ENCODE assay signal across 40 cellular contexts in genomic region chr19:17920527-17920926, GRCh38. TPM values are rescaled to one million over a fixed set of nuclear protein-coding genes. Genes with fewer than 3 reads are reported as not detected.
"Had no signal": no experiment of that assay in that cellular context is flagged by ENCODE, and none has a peak within 500 bp of the region (broad histone marks: within the 10 kb centered on the region; RNA-seq: fewer than 3 reads in every experiment).

No MANE protein-coding gene starts in this region.

- H3K27ac ChIP-seq: ascending aorta, cardiac muscle cell, VCaP had no signal

- H3K9me3 Mint-ChIP-seq: activated CD4-positive, alpha-beta T cell treated with anti-CD3 and anti-CD28 coated beads, Interleukin-2, amount 10 ng/mL, durations not matched to agents 24 days and 14 days; activated CD8-positive, alpha-beta T cell treated with anti-CD3 and anti-CD28 coated beads for 36 hours; activated naive CD4-positive, alpha-beta T cell treated with anti-CD3 and anti-CD28 coated beads for 36 hours; activated naive CD4-positive, alpha-beta T cell treated with anti-CD3 and anti-CD28 coated beads, Interleukin-2, amount 50 U/mL, for 72 hours; activated naive CD8-positive, alpha-beta T cell treated with anti-CD3 and anti-CD28 coated beads, Interleukin-2, amount 10 ng/mL, durations not matched to agents 7 days and 5 days; activated naive CD8-positive, alpha-beta T cell treated with anti-CD3 and anti-CD28 coated beads, Interleukin-2, amount 50 U/mL, for 24 hours; activated T-cell treated with anti-CD3 and anti-CD28 coated beads, Interleukin-2, amount 50 U/mL, for 4 hours; activated T-cell treated with anti-CD3 and anti-CD28 coated beads, Interleukin-2, amount 50 U/mL, for 72 hours; activated T-helper 1 cell treated with anti-CD3 and anti-CD28 coated beads, Interleukin-12 subunit alpha, Interleukin-12 subunit beta, Interleukin-2, Interleukin-4 antibody, amounts not matched to agents 30 ng/mL and 10 ng/mL and 1 ng/mL, durations not matched to agents 14 hours and 24 hours and 36 hours; activated T-helper 17 cell treated with anti-CD3 and anti-CD28 coated beads, Interleukin-2, amount 50 U/mL, for 72 hours; central memory CD8-positive, alpha-beta T cell; T-helper 1 cell treated with Interleukin-12 subunit alpha and Interleukin-12 subunit beta and Interleukin-4 antibody, amounts not matched to agents 30 μg/mL and 1 μg/mL, for 36 hours; T-helper 2 cell treated with Interferon-gamma antibody and Interleukin-4, amounts not matched to agents 5 μg/mL and 100 μg/mL, for 36 hours had no signal

- H3K4me1 Mint-ChIP-seq: activated B cell treated with CpG ODN at 0.5 μM for 24 hours; activated CD4-positive, alpha-beta T cell treated with anti-CD3 and anti-CD28 coated beads, Interleukin-2, amount 10 ng/mL, durations not matched to agents 24 days and 14 days; activated naive CD8-positive, alpha-beta T cell treated with anti-CD3 and anti-CD28 coated beads, Interleukin-2, amount 10 ng/mL, durations not matched to agents 7 days and 5 days; activated naive CD8-positive, alpha-beta T cell treated with anti-CD3 and anti-CD28 coated beads, Interleukin-2, amount 50 U/mL, for 24 hours; activated T-helper 17 cell treated with anti-CD3 and anti-CD28 coated beads, Interleukin-2, amount 50 U/mL, for 72 hours; brain; central memory CD8-positive, alpha-beta T cell had no signal

- H3K4me3 ChIP-seq: ascending aorta, cardiac muscle cell had no signal

- H3K36me3 ChIP-seq: ascending aorta, cardiac muscle cell had no signal

- H3K9me3 ChIP-seq: ascending aorta had no signal

- H3K27me3 ChIP-seq: ascending aorta, cardiac muscle cell had no signal

- H3K4me3 Mint-ChIP-seq: activated B cell treated with CpG ODN at 0.5 μM for 24 hours; activated CD4-positive, alpha-beta memory T cell treated with anti-CD3 and anti-CD28 coated beads for 36 hours; activated CD4-positive, alpha-beta T cell treated with anti-CD3 and anti-CD28 coated beads, Interleukin-2, amount 10 ng/mL, durations not matched to agents 24 days and 14 days; activated CD8-positive, alpha-beta T cell treated with anti-CD3 and anti-CD28 coated beads for 36 hours; activated naive CD4-positive, alpha-beta T cell treated with anti-CD3 and anti-CD28 coated beads for 36 hours; activated naive CD8-positive, alpha-beta T cell treated with anti-CD3 and anti-CD28 coated beads, Interleukin-2, amount 10 ng/mL, durations not matched to agents 7 days and 5 days; activated naive CD8-positive, alpha-beta T cell treated with anti-CD3 and anti-CD28 coated beads, Interleukin-2, amount 50 U/mL, for 24 hours; activated T-cell treated with anti-CD3 and anti-CD28 coated beads, Interleukin-2, amount 50 U/mL, for 4 hours; activated T-cell treated with anti-CD3 and anti-CD28 coated beads, Interleukin-2, amount 50 U/mL, for 72 hours; activated T-helper 1 cell treated with anti-CD3 and anti-CD28 coated beads, Interleukin-12 subunit alpha, Interleukin-12 subunit beta, Interleukin-2, Interleukin-4 antibody, amounts not matched to agents 30 ng/mL and 10 ng/mL and 1 ng/mL, durations not matched to agents 14 hours and 24 hours and 36 hours; activated T-helper 17 cell treated with anti-CD3 and anti-CD28 coated beads, Interleukin-2, amount 50 U/mL, for 72 hours; brain; central memory CD8-positive, alpha-beta T cell; T-helper 1 cell treated with Interleukin-12 subunit alpha and Interleukin-12 subunit beta and Interleukin-4 antibody, amounts not matched to agents 30 μg/mL and 1 μg/mL, for 36 hours; T-helper 2 cell treated with Interferon-gamma antibody and Interleukin-4, amounts not matched to agents 5 μg/mL and 100 μg/mL, for 36 hours had no signal

- FAIRE-seq: bronchial epithelial cell, TTC549 had no signal

- H3K27me3 Mint-ChIP-seq: activated B cell treated with CpG ODN at 0.5 μM for 24 hours; activated CD4-positive, alpha-beta T cell treated with anti-CD3 and anti-CD28 coated beads, Interleukin-2, amount 10 ng/mL, durations not matched to agents 24 days and 14 days; activated CD8-positive, alpha-beta T cell treated with anti-CD3 and anti-CD28 coated beads for 36 hours; activated T-helper 17 cell treated with anti-CD3 and anti-CD28 coated beads, Interleukin-2, amount 50 U/mL, for 72 hours had no signal

- H3K36me3 Mint-ChIP-seq: activated CD4-positive, alpha-beta memory T cell treated with anti-CD3 and anti-CD28 coated beads for 36 hours; activated naive CD4-positive, alpha-beta T cell treated with anti-CD3 and anti-CD28 coated beads, Interleukin-2, amount 50 U/mL, for 72 hours; activated naive CD8-positive, alpha-beta T cell treated with anti-CD3 and anti-CD28 coated beads, Interleukin-2, amount 10 ng/mL, durations not matched to agents 7 days and 5 days; brain had no signal

- H3K27ac Mint-ChIP-seq: activated B cell treated with CpG ODN at 0.5 μM for 24 hours; activated CD4-positive, alpha-beta memory T cell treated with anti-CD3 and anti-CD28 coated beads for 36 hours; activated CD4-positive, alpha-beta T cell treated with anti-CD3 and anti-CD28 coated beads, Interleukin-2, amount 10 ng/mL, durations not matched to agents 24 days and 14 days; activated CD8-positive, alpha-beta T cell treated with anti-CD3 and anti-CD28 coated beads for 36 hours; activated naive CD4-positive, alpha-beta T cell treated with anti-CD3 and anti-CD28 coated beads for 36 hours; activated naive CD4-positive, alpha-beta T cell treated with anti-CD3 and anti-CD28 coated beads, Interleukin-2, amount 50 U/mL, for 72 hours; activated naive CD8-positive, alpha-beta T cell treated with anti-CD3 and anti-CD28 coated beads, Interleukin-2, amount 10 ng/mL, durations not matched to agents 7 days and 5 days; activated naive CD8-positive, alpha-beta T cell treated with anti-CD3 and anti-CD28 coated beads, Interleukin-2, amount 50 U/mL, for 24 hours; activated T-cell treated with anti-CD3 and anti-CD28 coated beads, Interleukin-2, amount 50 U/mL, for 72 hours; activated T-helper 1 cell treated with anti-CD3 and anti-CD28 coated beads, Interleukin-12 subunit alpha, Interleukin-12 subunit beta, Interleukin-2, Interleukin-4 antibody, amounts not matched to agents 30 ng/mL and 10 ng/mL and 1 ng/mL, durations not matched to agents 14 hours and 24 hours and 36 hours; activated T-helper 17 cell treated with anti-CD3 and anti-CD28 coated beads, Interleukin-2, amount 50 U/mL, for 72 hours; brain; T-helper 1 cell treated with Interleukin-12 subunit alpha and Interleukin-12 subunit beta and Interleukin-4 antibody, amounts not matched to agents 30 μg/mL and 1 μg/mL, for 36 hours; T-helper 2 cell treated with Interferon-gamma antibody and Interleukin-4, amounts not matched to agents 5 μg/mL and 100 μg/mL, for 36 hours had no signal

- H3K4me1 ChIP-seq: ascending aorta had no signal

- DNase-seq: activated B cell treated with CpG ODN at 0.5 μM for 24 hours; activated CD4-positive, alpha-beta memory T cell treated with anti-CD3 and anti-CD28 coated beads for 36 hours; activated CD4-positive, alpha-beta T cell treated with anti-CD3 and anti-CD28 coated beads for 4 hours; activated CD4-positive, alpha-beta T cell treated with anti-CD3 and anti-CD28 coated beads, Interleukin-2, amount 10 ng/mL, durations not matched to agents 24 days and 14 days; activated CD4-positive, alpha-beta T cell treated with anti-CD3 and anti-CD28 coated beads, Interleukin-2, amount 50 U/mL, for 1 hour; activated CD4-positive, alpha-beta T cell treated with anti-CD3 and anti-CD28 coated beads, Interleukin-2, amount 50 U/mL, for 4 hours; activated CD4-positive, CD25-positive, alpha-beta regulatory T cell treated with anti-CD3 and anti-CD28 coated beads, Interleukin-2, amount 50 U/mL, for 72 hours; activated CD8-positive, alpha-beta memory T cell treated with anti-CD3 and anti-CD28 coated beads, Interleukin-2, amount 50 U/mL, for 4 hours; activated CD8-positive, alpha-beta T cell treated with anti-CD3 and anti-CD28 coated beads for 36 hours; activated effector memory CD4-positive, alpha-beta T cell treated with anti-CD3 and anti-CD28 coated beads, Interleukin-2, amount 50 U/mL, for 16 hours; activated gamma-delta T cell treated with Interleukin-2 at 50 U/mL for 16 hours; activated naive CD4-positive, alpha-beta T cell; activated naive CD4-positive, alpha-beta T cell treated with anti-CD3 and anti-CD28 coated beads for 36 hours; activated naive CD4-positive, alpha-beta T cell treated with anti-CD3 and anti-CD28 coated beads, Interleukin-2, amount 50 U/mL, for 16 hours; activated naive CD8-positive, alpha-beta T cell treated with anti-CD3 and anti-CD28 coated beads, Interleukin-2, amount 10 ng/mL, durations not matched to agents 7 days and 5 days; activated naive CD8-positive, alpha-beta T cell treated with anti-CD3 and anti-CD28 coated beads, Interleukin-2, amount 50 U/mL, for 24 hours; activated T-cell treated with anti-CD3 and anti-CD28 coated beads for 4 hours; activated T-cell treated with anti-CD3 and anti-CD28 coated beads, Interleukin-2, amount 50 U/mL, for 1 hour; activated T-cell treated with anti-CD3 and anti-CD28 coated beads, Interleukin-2, amount 50 U/mL, for 4 hours; activated T-cell treated with anti-CD3 and anti-CD28 coated beads, Interleukin-2, amount 50 U/mL, for 72 hours; amygdala; anterior cingulate cortex; caudate nucleus; cerebellar nuclear complex; T-helper 1 cell; T-helper 2 cell; T-helper 9 cell had no signal

RNA-seq across cellular contexts. Expression of gene KCNN1, which starts 46.4 kb away (rescaled TPM):
- total RNA-seq: activated B cell treated with CpG ODN at 0.5 μM for 24 hours; activated CD4-positive, alpha-beta T cell treated with anti-CD3 and anti-CD28 coated beads, Interleukin-2, amount 10 ng/mL, durations not matched to agents 24 days and 14 days; activated naive CD8-positive, alpha-beta T cell treated with anti-CD3 and anti-CD28 coated beads, Interleukin-2, amount 10 ng/mL, durations not matched to agents 7 days and 5 days; activated T-helper 1 cell treated with anti-CD3 and anti-CD28 coated beads, Interleukin-12 subunit alpha, Interleukin-12 subunit beta, Interleukin-2, Interleukin-4 antibody, amounts not matched to agents 30 ng/mL and 10 ng/mL and 1 ng/mL, durations not matched to agents 14 hours and 24 hours and 36 hours; ascending aorta; bronchial epithelial cell; chondrocyte had no signal

RNA-seq across cellular contexts. Expression of gene SLC5A5, which starts 48.8 kb away (rescaled TPM):
- total RNA-seq: ascending aorta, chondrocyte had no signal
- polyA plus RNA-seq: cardiac muscle cell had no signal
